24 cellular contexts compared by ENCODE assay signal in genomic region chr14:79861111-79861510, GRCh38.
DNase-seq lines count a peak whose midpoint lies in the region; ATAC-seq and TF ChIP-seq lines count a peak whose summit lies in the region.
"Had no signal": no experiment of that assay in that cellular context is flagged by ENCODE, and none has a peak within 500 bp of the region (broad histone marks: within the 10 kb centered on the region; RNA-seq: fewer than 3 reads in every experiment).

No MANE protein-coding gene starts in this region.

- no peaks in the 10 kb centered on the region for H3K9me3 Mint-ChIP-seq in H9
- peaks cover 1% of the 10 kb centered on the region for H3K9me3 Mint-ChIP-seq in activated T-helper 2 cell treated with anti-CD3 and anti-CD28 coated beads, Interferon-gamma antibody, Interleukin-2, Interleukin-4, amounts not matched to agents 10 μg/mL and 5 μg/mL and 100 μg/mL, durations not matched to agents 14 hours and 24 hours and 36 hours

- H3K9me3 ChIP-seq in H9 (ENCODE audit: control insufficient read depth, low read depth, low read length) = no peaks in the 10 kb centered on the region
- H3K9me3 ChIP-seq in WERI-Rb-1 (ENCODE audit: severe bottlenecking) = no peaks in the 10 kb centered on the region
- H3K9me3 ChIP-seq in MM.1S (replicated peaks; ENCODE audit: insufficient read depth, low read length) = no peaks in the 10 kb centered on the region
- H3K9me3 ChIP-seq: upper lobe of right lung had no signal

- no peak overlapping the region for H2AK5ac ChIP-seq in H9 (ENCODE audit: insufficient read length, low read length)

- H3K4me1 Mint-ChIP-seq in H9 = no peaks in the 10 kb centered on the region
- no peaks in the 10 kb centered on the region for H3K4me1 Mint-ChIP-seq in activated T-helper 2 cell treated with anti-CD3 and anti-CD28 coated beads, Interferon-gamma antibody, Interleukin-2, Interleukin-4, amounts not matched to agents 10 μg/mL and 5 μg/mL and 100 μg/mL, durations not matched to agents 14 hours and 24 hours and 36 hours (ENCODE audit: low read depth)
- H3K4me1 Mint-ChIP-seq: memory B cell, naive B cell had no signal

- H3K9ac ChIP-seq in H9 (ENCODE audit: extremely low read depth, insufficient read length, low read length) (no peak overlapping the region), MM.1S (ENCODE audit: low read length) (no peak overlapping the region)

- H2BK12ac ChIP-seq in H9 (ENCODE audit: insufficient read length, low read depth, low read length) = no peak overlapping the region

- no peak overlapping the region; a peak in 1 of 5 replicates for H3K4me3 Mint-ChIP-seq in H9
- no peak overlapping the region for H3K4me3 Mint-ChIP-seq in activated T-helper 2 cell treated with anti-CD3 and anti-CD28 coated beads, Interferon-gamma antibody, Interleukin-2, Interleukin-4, amounts not matched to agents 10 μg/mL and 5 μg/mL and 100 μg/mL, durations not matched to agents 14 hours and 24 hours and 36 hours (ENCODE audit: low read depth)
- H3K4me3 Mint-ChIP-seq: activated naive CD8-positive, alpha-beta T cell; activated T-cell treated with anti-CD3 and anti-CD28 coated beads, Interleukin-2, amount 50 U/mL, for 72 hours; HFFc6; memory B cell; naive B cell had no signal

- H3F3A ChIP-seq in MM.1S (ENCODE audit: insufficient read depth, low read length) = no peaks in the 10 kb centered on the region

- ATAC-seq in GM21381 (IDR thresholded peaks at IDR 0.05; ENCODE audit: unreplicated experiment) = no peak
- ATAC-seq: activated T-cell treated with anti-CD3 and anti-CD28 coated beads, Interleukin-2, amount 50 U/mL, for 72 hours; right cardiac atrium; upper lobe of right lung had no signal

- H3K56ac ChIP-seq in H9 (ENCODE audit: insufficient read length, low read depth, low read length) = no peak overlapping the region

- H3K9me2 ChIP-seq in MM.1S (replicated peaks; ENCODE audit: insufficient read depth, low read length) = no peaks in the 10 kb centered on the region

- H3K4me2 ChIP-seq in H9 (ENCODE audit: insufficient read depth, insufficient read length, low read length) (no peak overlapping the region), MM.1S (ENCODE audit: low read depth, low read length) (no peak overlapping the region)

- H3K36me3 Mint-ChIP-seq in H9 (ENCODE audit: insufficient read depth in 1 of 3, low read depth in 3 of 3) = no peaks in the 10 kb centered on the region
- H3K36me3 Mint-ChIP-seq in activated T-helper 2 cell treated with anti-CD3 and anti-CD28 coated beads, Interferon-gamma antibody, Interleukin-2, Interleukin-4, amounts not matched to agents 10 μg/mL and 5 μg/mL and 100 μg/mL, durations not matched to agents 14 hours and 24 hours and 36 hours (ENCODE audit: low read depth) = no peaks in the 10 kb centered on the region
- H3K36me3 Mint-ChIP-seq: activated naive CD8-positive, alpha-beta T cell; memory B cell; naive B cell had no signal

- WGBS in H9 (ENCODE audit: extremely low coverage, insufficient read length, low lambda C conversion rate) = no CpG with 5 or more reads among the region's 9 CpGs

- no peak overlapping the region for H3K4me3 ChIP-seq in WERI-Rb-1 (ENCODE audit: low read depth, low read length)
- H3K4me3 ChIP-seq in MM.1S (ENCODE audit: low read length) = no peak overlapping the region
- H3K4me3 ChIP-seq: upper lobe of right lung had no signal

- H3K79me1 ChIP-seq in H9 (ENCODE audit: insufficient read depth, low read depth, low read length, poor library complexity, severe bottlenecking) = no peaks in the 10 kb centered on the region

- H4K5ac ChIP-seq in H9 (ENCODE audit: insufficient read length, low read depth, low read length) = no peak overlapping the region

- intact Hi-C loops in activated T-helper 2 cell treated with anti-CD3 and anti-CD28 coated beads, Interferon-gamma antibody, Interleukin-2, Interleukin-4, amounts not matched to agents 10 μg/mL and 5 μg/mL and 100 μg/mL, durations not matched to agents 14 hours and 24 hours and 36 hours (cut with micrococcal nuclease) = no loop called here

- no peak overlapping the region for H2BK120ac ChIP-seq in H9 (ENCODE audit: low read depth, low read length, poor library complexity, severe bottlenecking)

- no peak overlapping the region for H2BK15ac ChIP-seq in H9 (ENCODE audit: low read depth, low read length)

- H3K36me3 ChIP-seq in WERI-Rb-1 (no peaks in the 10 kb centered on the region), MM.1S (replicated peaks; ENCODE audit: insufficient read depth, low read length) (no peaks in the 10 kb centered on the region)
- H3K36me3 ChIP-seq: upper lobe of right lung had no signal

- no peak overlapping the region for H3K23ac ChIP-seq in H9 (ENCODE audit: insufficient read length, low read depth, low read length)

- H3K4ac ChIP-seq in H9 (ENCODE audit: low read depth, low read length) = no peak overlapping the region

- H3K27me3 ChIP-seq in H9 (ENCODE audit: insufficient read depth, low read length) = no peaks in the 10 kb centered on the region
- no peaks in the 10 kb centered on the region for H3K27me3 ChIP-seq in WERI-Rb-1 (ENCODE audit: insufficient read depth, low read depth, severe bottlenecking)
- H3K27me3 ChIP-seq in MM.1S (replicated peaks; ENCODE audit: insufficient read depth, low read length) = no peaks in the 10 kb centered on the region
- H3K27me3 ChIP-seq: upper lobe of right lung had no signal

- no peak overlapping the region for H4K8ac ChIP-seq in H9 (replicated peaks; ENCODE audit: insufficient read length, low read depth, low read length)

- no peak overlapping the region for H3K14ac ChIP-seq in H9 (ENCODE audit: insufficient read depth, low read length)

- no peak overlapping the region for H3K27ac ChIP-seq in C4-2B
- H3K27ac ChIP-seq in H9 (ENCODE audit: insufficient read length, low read depth, low read length) = no peak overlapping the region
- H3K27ac ChIP-seq in WERI-Rb-1 = no peak overlapping the region
- H3K27ac ChIP-seq in MM.1S (ENCODE audit: low read length) = no peak overlapping the region
- H3K27ac ChIP-seq: upper lobe of right lung had no signal

- H3K4me1 ChIP-seq in H9 (ENCODE audit: insufficient read depth, low read length) (no peaks in the 10 kb centered on the region), MM.1S (ENCODE audit: low read length) (no peaks in the 10 kb centered on the region)
- H3K4me1 ChIP-seq: upper lobe of right lung had no signal

- no peak overlapping the region for H2BK5ac ChIP-seq in H9 (ENCODE audit: insufficient read length, low read length)

- no peaks in the 10 kb centered on the region for H3K23me2 ChIP-seq in H9 (ENCODE audit: insufficient read length, low read depth, low read length, poor library complexity, severe bottlenecking)

- H4K20me1 ChIP-seq in H9 (ENCODE audit: control insufficient read depth, insufficient read depth, insufficient read length) (no peaks in the 10 kb centered on the region), MM.1S (ENCODE audit: insufficient read depth, low read length) (no peaks in the 10 kb centered on the region)

- H2AFZ ChIP-seq in H9 (ENCODE audit: low read length) = no peak overlapping the region
- H2AFZ ChIP-seq in MM.1S (ENCODE audit: low read length) = no peak overlapping the region

- H4K91ac ChIP-seq in H9 (ENCODE audit: insufficient read length, low read depth, low read length) = no peak overlapping the region

- H3K79me2 ChIP-seq in H9 (ENCODE audit: insufficient read depth, low read length) (no peaks in the 10 kb centered on the region), MM.1S (ENCODE audit: low read length) (no peaks in the 10 kb centered on the region)

- peak; percentile 55 for DNase-seq in H9
- no peak for DNase-seq in WERI-Rb-1
- DNase-seq in iPS-NIHi11 (ENCODE audit: low spot score) = peak; percentile 19
- DNase-seq in MM.1S = no peak
- no peak for DNase-seq in stimulated activated CD4-positive, alpha-beta T cell treated with anti-CD3 and anti-CD28 coated beads, Interleukin-4, amount 100 ng/mL, for 1 hour
- DNase-seq in activated T-helper 2 cell treated with anti-CD3 and anti-CD28 coated beads, Interferon-gamma antibody, Interleukin-2, Interleukin-4, amounts not matched to agents 10 μg/mL and 5 μg/mL and 100 μg/mL, durations not matched to agents 14 hours and 24 hours and 36 hours (ENCODE audit: low spot score) = no peak
- DNase-seq: activated CD8-positive, alpha-beta memory T cell treated with anti-CD3 and anti-CD28 coated beads for 24 hours; activated T-cell treated with anti-CD3 and anti-CD28 coated beads, Interleukin-2, amount 50 U/mL, for 72 hours; AML-193; COR-L47; effector memory CD4-positive, alpha-beta T cell; head of caudate nucleus; HFFc6; naive B cell; NCI-H1930; NCI-H226; stimulated activated CD8-positive, alpha-beta memory T cell treated with anti-CD3 and anti-CD28 coated beads, Interleukin-4, amount 100 ng/mL, for 48 hours; T1000; upper lobe of right lung had no signal

- H2BK20ac ChIP-seq in H9 (ENCODE audit: low read depth, low read length, poor library complexity, severe bottlenecking) = no peak overlapping the region

- H3K27me3 Mint-ChIP-seq in H9 (ENCODE audit: low read depth) = no peaks in the 10 kb centered on the region
- no peaks in the 10 kb centered on the region for H3K27me3 Mint-ChIP-seq in activated T-helper 2 cell treated with anti-CD3 and anti-CD28 coated beads, Interferon-gamma antibody, Interleukin-2, Interleukin-4, amounts not matched to agents 10 μg/mL and 5 μg/mL and 100 μg/mL, durations not matched to agents 14 hours and 24 hours and 36 hours (ENCODE audit: low read depth)
- H3K27me3 Mint-ChIP-seq: activated naive CD8-positive, alpha-beta T cell; memory B cell had no signal

- H3K18ac ChIP-seq in H9 (ENCODE audit: insufficient read length, low read depth, low read length) = no peak overlapping the region

- H3T11ph ChIP-seq in H9 (ENCODE audit: low read length) = no peak overlapping the region

- peak; percentile 33 for TF ChIP-seq CTCF in C4-2B (conservative IDR thresholded peaks at IDR 0.05)
- TF ChIP-seq CTCF in H9 (conservative IDR thresholded peaks at IDR 0.05) = peak; percentile 67
- TF ChIP-seq CTCF in WERI-Rb-1 (IDR thresholded peaks at IDR 0.05; ENCODE audit: low read depth, low read length) = peak; percentile 18
- TF ChIP-seq CTCF in MM.1S (IDR thresholded peaks at IDR 0.05; ENCODE audit: low read length) = no peak

- H3K27ac Mint-ChIP-seq in H9 = peak overlapping the region in 1 of 3 experiments; percentile 65; a peak in 1 of 7 replicates
- H3K27ac Mint-ChIP-seq in activated T-helper 2 cell treated with anti-CD3 and anti-CD28 coated beads, Interferon-gamma antibody, Interleukin-2, Interleukin-4, amounts not matched to agents 10 μg/mL and 5 μg/mL and 100 μg/mL, durations not matched to agents 14 hours and 24 hours and 36 hours = no peak overlapping the region
- H3K27ac Mint-ChIP-seq: activated naive CD8-positive, alpha-beta T cell; activated T-cell treated with anti-CD3 and anti-CD28 coated beads, Interleukin-2, amount 50 U/mL, for 72 hours; HFFc6; memory B cell; naive B cell had no signal

Comparison
In these comparisons a context has a peak if more than half of its experiments do, and no peak if none do; other contexts are left out.
1. DNase-seq: peak in H9 (single experiment) and iPS-NIHi11 (single experiment); none in WERI-Rb-1 (single experiment), MM.1S (single experiment), stimulated activated CD4-positive, alpha-beta T cell treated with anti-CD3 and anti-CD28 coated beads, Interleukin-4, amount 100 ng/mL, for 1 hour (single experiment) and activated T-helper 2 cell treated with anti-CD3 and anti-CD28 coated beads, Interferon-gamma antibody, Interleukin-2, Interleukin-4, amounts not matched to agents 10 μg/mL and 5 μg/mL and 100 μg/mL, durations not matched to agents 14 hours and 24 hours and 36 hours (single experiment).